In the genomic region with DNA sequence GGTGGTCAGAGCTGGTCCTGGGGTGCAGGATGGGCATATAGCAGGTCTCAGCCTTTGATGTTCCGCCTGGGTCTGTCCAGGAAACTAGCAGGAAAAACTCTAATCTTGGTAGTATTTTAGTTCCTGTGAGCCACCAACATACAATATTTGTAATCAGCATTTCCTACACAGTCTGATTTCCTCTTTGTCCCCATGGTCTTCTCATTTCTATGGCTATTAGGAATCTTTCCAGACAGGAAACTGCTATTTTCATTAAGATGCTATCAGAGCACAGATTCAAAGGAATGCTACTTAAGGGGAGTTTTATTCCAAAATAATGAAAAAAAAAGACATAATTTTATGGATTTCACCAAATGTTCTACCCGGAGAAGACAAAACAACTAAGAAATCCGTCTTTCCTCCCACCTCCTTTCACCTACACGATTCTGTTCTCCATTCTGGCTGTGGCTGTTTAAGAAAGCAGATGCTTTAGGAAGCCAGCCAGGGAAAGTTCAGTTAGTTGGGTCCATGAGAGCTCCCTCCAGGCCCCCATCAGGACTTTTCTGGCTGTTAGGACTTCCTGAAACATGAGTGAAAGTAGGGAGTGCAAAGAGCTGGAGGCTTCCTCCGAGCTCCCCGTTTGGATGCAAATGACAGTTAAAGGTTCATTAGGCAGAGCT, we compare ENCODE assay signal across 17 cellular contexts. TPM values are rescaled to one million over a fixed set of nuclear protein-coding genes. Genes with fewer than 3 reads are reported as not detected.
A peak's percentile ranks its signal among the peaks of the same experiment; 100 is the strongest.
DNase-seq lines count a peak whose midpoint lies in the region; ATAC-seq, FAIRE-seq and TF ChIP-seq lines count a peak whose summit lies in the region.
"Had no signal": no experiment of that assay in that cellular context is flagged by ENCODE, and none has a peak within 500 bp of the region (broad histone marks: within the 10 kb centered on the region; RNA-seq: fewer than 3 reads in every experiment).

No MANE protein-coding gene starts in this region.

- no peaks in the 10 kb centered on the region for H4K20me1 ChIP-seq in BLaER1 treated with 17β-estradiol and CSF1 and Interleukin-3, amounts not matched to agents 10 nM and 100 nM

- FAIRE-seq in endometrium (lab: Jason Lieb, UNC): peak; percentile 93
- FAIRE-seq: D721Med had no signal

- no peak overlapping the region for H3K4me3 ChIP-seq in BLaER1 treated with 17β-estradiol and CSF1 and Interleukin-3, amounts not matched to agents 10 nM and 100 nM
- no peak overlapping the region for H3K4me3 ChIP-seq in testis
- H3K4me3 ChIP-seq: SJCRH30 had no signal

- WGBS in testis, 2 donors: 53 to 58% methylated on average over 6 of the region's 6 CpGs

- DNase-seq in NCI-H526 (lab: John Stamatoyannopoulos, UW) (peak; percentile 36 to 77), nephron progenitor cell (no peak), COR-L47 (lab: John Stamatoyannopoulos, UW) (no peak), testis (no peak)
- DNase-seq in activated naive CD4-positive, alpha-beta T cell treated with anti-CD3 and anti-CD28 coated beads, Interleukin-2, amount 50 U/mL, for 72 hours (ENCODE audit: low spot score in 2 of 2): no peak
- DNase-seq: CD4-positive, alpha-beta T cell; DMS79; HCEC 1CT; NCI-H187; NCI-H345; NCI-H69; OCI-M1; SJCRH30 had no signal

- H3K4me3 Mint-ChIP-seq in nephron progenitor cell: no peak overlapping the region
- H3K4me3 Mint-ChIP-seq: CD4-positive, alpha-beta T cell had no signal

- TF ChIP-seq CTCF in nephron progenitor cell (IDR thresholded peaks at IDR 0.05) (no peak), testis (IDR thresholded peaks at IDR 0.05) (no peak)

- peaks cover 35 to 82% (median 63%) of the 10 kb centered on the region in 10 experiments for H3K4me1 ChIP-seq in BLaER1 treated with 17β-estradiol and CSF1 and Interleukin-3, amounts not matched to agents 10 nM and 100 nM
- H3K4me1 ChIP-seq in testis: peaks cover 27% of the 10 kb centered on the region

- peaks cover 8% of the 10 kb centered on the region for H3K27me3 Mint-ChIP-seq in nephron progenitor cell (ENCODE audit: low read depth, poor library complexity)
- H3K27me3 Mint-ChIP-seq: CD4-positive, alpha-beta T cell had no signal

- no peaks in the 10 kb centered on the region for H3K27me3 ChIP-seq in BLaER1 treated with 17β-estradiol and CSF1 and Interleukin-3, amounts not matched to agents 10 nM and 100 nM
- no peaks in the 10 kb centered on the region for H3K27me3 ChIP-seq in testis
- H3K27me3 ChIP-seq: SJCRH30 had no signal

- peaks cover 13% of the 10 kb centered on the region for H3K36me3 Mint-ChIP-seq in nephron progenitor cell (ENCODE audit: low read depth)
- H3K36me3 Mint-ChIP-seq in activated naive CD4-positive, alpha-beta T cell treated with anti-CD3 and anti-CD28 coated beads, Interleukin-2, amount 50 U/mL, for 72 hours: peaks cover 18 to 28% of the 10 kb centered on the region in 2 donors

- H3K4me2 ChIP-seq in BLaER1 treated with 17β-estradiol and CSF1 and Interleukin-3, amounts not matched to agents 10 nM and 100 nM: peak overlapping the region; percentile 13 to 88 (median 62); a peak in 21 of 22 replicates

- no peak overlapping the region for H3K27ac ChIP-seq in BLaER1 treated with 17β-estradiol and CSF1 and Interleukin-3, amounts not matched to agents 10 nM and 100 nM
- peak overlapping the region in 1 of 2 donors; percentile 39 for H3K27ac ChIP-seq in testis
- H3K27ac ChIP-seq: RWPE1, SJCRH30 had no signal

- peak overlapping the region; percentile 94 for H3K27ac Mint-ChIP-seq in nephron progenitor cell
- no peak overlapping the region for H3K27ac Mint-ChIP-seq in activated naive CD4-positive, alpha-beta T cell treated with anti-CD3 and anti-CD28 coated beads, Interleukin-2, amount 50 U/mL, for 72 hours
- H3K27ac Mint-ChIP-seq: CD4-positive, alpha-beta T cell had no signal

- peaks cover 86% of the 10 kb centered on the region for H3K4me1 Mint-ChIP-seq in nephron progenitor cell

- no peaks in the 10 kb centered on the region for H3K36me3 ChIP-seq in BLaER1 treated with 17β-estradiol and CSF1 and Interleukin-3, amounts not matched to agents 10 nM and 100 nM
- H3K36me3 ChIP-seq in testis (ENCODE audit: low read depth, missing control alignments): no peaks in the 10 kb centered on the region
- H3K36me3 ChIP-seq: SJCRH30 had no signal

- H3K9me3 ChIP-seq in BLaER1 treated with 17β-estradiol and CSF1 and Interleukin-3, amounts not matched to agents 10 nM and 100 nM (replicated peaks in 1 of 11): peaks cover 0 to 9% (median 7%) of the 10 kb centered on the region in 11 experiments; a peak in 8 of 22 replicates
- H3K9me3 ChIP-seq in testis: no peaks in the 10 kb centered on the region
- H3K9me3 ChIP-seq: SJCRH30 had no signal

- ATAC-seq in activated naive CD4-positive, alpha-beta T cell treated with anti-CD3 and anti-CD28 coated beads, Interleukin-2, amount 50 U/mL, for 72 hours: no peak

- no peak overlapping the region; a peak in 1 of 22 replicates for H3K9ac ChIP-seq in BLaER1 treated with 17β-estradiol and CSF1 and Interleukin-3, amounts not matched to agents 10 nM and 100 nM

- intact Hi-C loops in testis (cut with DNase I; ENCODE audit: low total_unique reads): no loop called here

- H3K9me3 Mint-ChIP-seq in nephron progenitor cell: peaks cover 21% of the 10 kb centered on the region
- peaks cover 0 to under 1% of the 10 kb centered on the region in 2 donors for H3K9me3 Mint-ChIP-seq in activated naive CD4-positive, alpha-beta T cell treated with anti-CD3 and anti-CD28 coated beads, Interleukin-2, amount 50 U/mL, for 72 hours
- H3K9me3 Mint-ChIP-seq: CD4-positive, alpha-beta T cell had no signal

- TF ChIP-seq POLR2A in testis (IDR thresholded peaks at IDR 0.05): no peak

RNA-seq across cellular contexts. Expression of a gene that starts 36.4 kb away (rescaled TPM):
- total RNA-seq in activated naive CD4-positive, alpha-beta T cell treated with anti-CD3 and anti-CD28 coated beads, Interleukin-2, amount 50 U/mL, for 72 hours: under 1 TPM; 0.16 to 0.58 TPM
- total RNA-seq in testis: 10 to 100 TPM in 1 of 2 donors, 1 to 10 TPM in 1; 8.2 to 20.6 TPM
- 2.7 TPM for polyA plus RNA-seq in testis (ENCODE audit: insufficient read depth, low read depth, low replicate concordance)

Comparison
In these comparisons a context has a peak if more than half of its experiments do, and no peak if none do; other contexts are left out.
1. DNase-seq: peak in NCI-H526 (2 of 2); none in nephron progenitor cell (single experiment), COR-L47 (single experiment), activated naive CD4-positive, alpha-beta T cell treated with anti-CD3 and anti-CD28 coated beads, Interleukin-2, amount 50 U/mL, for 72 hours (0 of 2) and testis (single experiment).
2. RNA of a gene that starts 36.4 kb away (total RNA-seq): 8.2 to 20.6 TPM in testis; 0.16 to 0.58 TPM in activated naive CD4-positive, alpha-beta T cell treated with anti-CD3 and anti-CD28 coated beads, Interleukin-2, amount 50 U/mL, for 72 hours; every median in the first group is over 4 times any median in the second.